Comparison of ENCODE assay signal across 1 cellular context in genomic region chr3:142941373-142942123, GRCh38.
TF ChIP-seq lines count a peak whose summit lies in the region.

No MANE protein-coding gene starts in this region.

TF ChIP-seq in HepG2, 621 proteins besides CTCF, POLR2A, EP300 and RAD21 (continued from another document and continues in another):
- TF ChIP-seq, protein P1, sequence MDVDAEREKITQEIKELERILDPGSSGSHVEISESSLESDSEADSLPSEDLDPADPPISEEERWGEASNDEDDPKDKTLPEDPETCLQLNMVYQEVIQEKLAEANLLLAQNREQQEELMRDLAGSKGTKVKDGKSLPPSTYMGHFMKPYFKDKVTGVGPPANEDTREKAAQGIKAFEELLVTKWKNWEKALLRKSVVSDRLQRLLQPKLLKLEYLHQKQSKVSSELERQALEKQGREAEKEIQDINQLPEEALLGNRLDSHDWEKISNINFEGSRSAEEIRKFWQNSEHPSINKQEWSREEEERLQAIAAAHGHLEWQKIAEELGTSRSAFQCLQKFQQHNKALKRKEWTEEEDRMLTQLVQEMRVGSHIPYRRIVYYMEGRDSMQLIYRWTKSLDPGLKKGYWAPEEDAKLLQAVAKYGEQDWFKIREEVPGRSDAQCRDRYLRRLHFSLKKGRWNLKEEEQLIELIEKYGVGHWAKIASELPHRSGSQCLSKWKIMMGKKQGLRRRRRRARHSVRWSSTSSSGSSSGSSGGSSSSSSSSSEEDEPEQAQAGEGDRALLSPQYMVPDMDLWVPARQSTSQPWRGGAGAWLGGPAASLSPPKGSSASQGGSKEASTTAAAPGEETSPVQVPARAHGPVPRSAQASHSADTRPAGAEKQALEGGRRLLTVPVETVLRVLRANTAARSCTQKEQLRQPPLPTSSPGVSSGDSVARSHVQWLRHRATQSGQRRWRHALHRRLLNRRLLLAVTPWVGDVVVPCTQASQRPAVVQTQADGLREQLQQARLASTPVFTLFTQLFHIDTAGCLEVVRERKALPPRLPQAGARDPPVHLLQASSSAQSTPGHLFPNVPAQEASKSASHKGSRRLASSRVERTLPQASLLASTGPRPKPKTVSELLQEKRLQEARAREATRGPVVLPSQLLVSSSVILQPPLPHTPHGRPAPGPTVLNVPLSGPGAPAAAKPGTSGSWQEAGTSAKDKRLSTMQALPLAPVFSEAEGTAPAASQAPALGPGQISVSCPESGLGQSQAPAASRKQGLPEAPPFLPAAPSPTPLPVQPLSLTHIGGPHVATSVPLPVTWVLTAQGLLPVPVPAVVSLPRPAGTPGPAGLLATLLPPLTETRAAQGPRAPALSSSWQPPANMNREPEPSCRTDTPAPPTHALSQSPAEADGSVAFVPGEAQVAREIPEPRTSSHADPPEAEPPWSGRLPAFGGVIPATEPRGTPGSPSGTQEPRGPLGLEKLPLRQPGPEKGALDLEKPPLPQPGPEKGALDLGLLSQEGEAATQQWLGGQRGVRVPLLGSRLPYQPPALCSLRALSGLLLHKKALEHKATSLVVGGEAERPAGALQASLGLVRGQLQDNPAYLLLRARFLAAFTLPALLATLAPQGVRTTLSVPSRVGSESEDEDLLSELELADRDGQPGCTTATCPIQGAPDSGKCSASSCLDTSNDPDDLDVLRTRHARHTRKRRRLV (CRISPR knock-in tag; IDR thresholded peaks at IDR 0.05), result peak; percentile 57; the same call in 1 of the 2 replicates
- TF ChIP-seq, protein P2, sequence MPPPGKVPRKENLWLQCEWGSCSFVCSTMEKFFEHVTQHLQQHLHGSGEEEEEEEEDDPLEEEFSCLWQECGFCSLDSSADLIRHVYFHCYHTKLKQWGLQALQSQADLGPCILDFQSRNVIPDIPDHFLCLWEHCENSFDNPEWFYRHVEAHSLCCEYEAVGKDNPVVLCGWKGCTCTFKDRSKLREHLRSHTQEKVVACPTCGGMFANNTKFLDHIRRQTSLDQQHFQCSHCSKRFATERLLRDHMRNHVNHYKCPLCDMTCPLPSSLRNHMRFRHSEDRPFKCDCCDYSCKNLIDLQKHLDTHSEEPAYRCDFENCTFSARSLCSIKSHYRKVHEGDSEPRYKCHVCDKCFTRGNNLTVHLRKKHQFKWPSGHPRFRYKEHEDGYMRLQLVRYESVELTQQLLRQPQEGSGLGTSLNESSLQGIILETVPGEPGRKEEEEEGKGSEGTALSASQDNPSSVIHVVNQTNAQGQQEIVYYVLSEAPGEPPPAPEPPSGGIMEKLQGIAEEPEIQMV (CRISPR knock-in tag; IDR thresholded peaks at IDR 0.05; ENCODE audit: low read depth), result no peak
- TF ChIP-seq ZFY (CRISPR knock-in tag; IDR thresholded peaks at IDR 0.05) (no peak), ZNF20 (CRISPR knock-in tag; IDR thresholded peaks at IDR 0.05) (no peak), ZNF549 (CRISPR knock-in tag; IDR thresholded peaks at IDR 0.05) (no peak), SMAD9 (CRISPR knock-in tag; IDR thresholded peaks at IDR 0.05) (no peak), HMG20A (CRISPR knock-in tag; IDR thresholded peaks at IDR 0.05; ENCODE audit: borderline replicate concordance) (peak; percentile 94; the same call in 1 of the 2 replicates), ZBED4 (CRISPR knock-in tag; IDR thresholded peaks at IDR 0.05; ENCODE audit: borderline replicate concordance) (no peak), TOPORS (CRISPR knock-in tag; IDR thresholded peaks at IDR 0.05) (peak; percentile 50; the same call in 1 of the 2 replicates), SMAD3 (CRISPR knock-in tag; IDR thresholded peaks at IDR 0.05) (peak; percentile 80; the same call in 1 of the 2 replicates), MAFK (conservative IDR thresholded peaks at IDR 0.05 in 1 of 2, IDR thresholded peaks at IDR 0.05 in 1 of 2; ENCODE audit: low read length in 2 of 2) (no peak; a peak in 1 of 4 replicates), ZZZ3 (CRISPR knock-in tag; IDR thresholded peaks at IDR 0.05; ENCODE audit: borderline replicate concordance) (no peak), FOXM1 (CRISPR knock-in tag; IDR thresholded peaks at IDR 0.05) (no peak), ZNF124 (CRISPR knock-in tag; IDR thresholded peaks at IDR 0.05) (peak; percentile 74; the same call in 1 of the 2 replicates), KAT7 (CRISPR knock-in tag; IDR thresholded peaks at IDR 0.05; ENCODE audit: borderline replicate concordance) (peak; percentile 63; the same call in 1 of the 2 replicates), SMYD3 (CRISPR knock-in tag; IDR thresholded peaks at IDR 0.05) (peak; percentile 81; the same call in 1 of the 2 replicates), USF2 (IDR thresholded peaks at IDR 0.05; ENCODE audit: low read depth, low read length) (no peak), USF2 (CRISPR knock-in tag; IDR thresholded peaks at IDR 0.05; ENCODE audit: borderline replicate concordance) (no peak), TERF1 (CRISPR knock-in tag; IDR thresholded peaks at IDR 0.05) (no peak), ZNF576 (CRISPR knock-in tag; IDR thresholded peaks at IDR 0.05) (no peak), TCF7 (IDR thresholded peaks at IDR 0.05; ENCODE audit: low read depth) (peak; percentile 94), CHD2 (IDR thresholded peaks at IDR 0.05; ENCODE audit: low read depth, low read length) (no peak), ZNF232 (CRISPR knock-in tag; IDR thresholded peaks at IDR 0.05; ENCODE audit: borderline replicate concordance) (0 out of 2 replicates have a peak, but pooled peaks have one; percentile 30), ELK4 (CRISPR knock-in tag; IDR thresholded peaks at IDR 0.05; ENCODE audit: borderline replicate concordance) (no peak), ISL2 (CRISPR knock-in tag; IDR thresholded peaks at IDR 0.05) (peak; percentile 100), RBM22 (optimal IDR thresholded peaks at IDR 0.05; ENCODE audit: low read length) (no peak), ZNF136 (CRISPR knock-in tag; IDR thresholded peaks at IDR 0.05; ENCODE audit: low read depth) (no peak), ZNF772 (CRISPR knock-in tag; IDR thresholded peaks at IDR 0.05) (no peak; the same call in 1 of the 2 replicates), TSC22D2 (CRISPR knock-in tag; IDR thresholded peaks at IDR 0.05; ENCODE audit: borderline replicate concordance) (0 out of 2 replicates have a peak, but pooled peaks have one; percentile 29), PITX1 (CRISPR knock-in tag; IDR thresholded peaks at IDR 0.05) (peak; percentile 99), ONECUT2 (CRISPR knock-in tag; IDR thresholded peaks at IDR 0.05) (peak; percentile 99), ZFP62 (CRISPR knock-in tag; IDR thresholded peaks at IDR 0.05) (no peak), REST (IDR thresholded peaks at IDR 0.05; ENCODE audit: borderline replicate concordance in 1 of 2, low read depth in 1 of 2, low read length in 2 of 2) (peak in 1 of 2 experiments; percentile 71; a peak in 1 of 4 replicates), ATF4 (CRISPR knock-in tag; IDR thresholded peaks at IDR 0.05) (peak in 1 of 2 experiments; percentile 51; a peak in 1 of 4 replicates), TBX3 (IDR thresholded peaks at IDR 0.05; ENCODE audit: borderline replicate concordance) (peak; percentile 71; the same call in 1 of the 2 replicates)
- TF ChIP-seq, protein P3, sequence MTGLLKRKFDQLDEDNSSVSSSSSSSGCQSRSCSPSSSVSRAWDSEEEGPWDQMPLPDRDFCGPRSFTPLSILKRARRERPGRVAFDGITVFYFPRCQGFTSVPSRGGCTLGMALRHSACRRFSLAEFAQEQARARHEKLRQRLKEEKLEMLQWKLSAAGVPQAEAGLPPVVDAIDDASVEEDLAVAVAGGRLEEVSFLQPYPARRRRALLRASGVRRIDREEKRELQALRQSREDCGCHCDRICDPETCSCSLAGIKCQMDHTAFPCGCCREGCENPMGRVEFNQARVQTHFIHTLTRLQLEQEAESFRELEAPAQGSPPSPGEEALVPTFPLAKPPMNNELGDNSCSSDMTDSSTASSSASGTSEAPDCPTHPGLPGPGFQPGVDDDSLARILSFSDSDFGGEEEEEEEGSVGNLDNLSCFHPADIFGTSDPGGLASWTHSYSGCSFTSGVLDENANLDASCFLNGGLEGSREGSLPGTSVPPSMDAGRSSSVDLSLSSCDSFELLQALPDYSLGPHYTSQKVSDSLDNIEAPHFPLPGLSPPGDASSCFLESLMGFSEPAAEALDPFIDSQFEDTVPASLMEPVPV (CRISPR knock-in tag; IDR thresholded peaks at IDR 0.05), result peak; percentile 38; the same call in 1 of the 2 replicates
